ENCODE assay signal across 31 cellular contexts in genomic region chr19:8899356-8899755, GRCh38.
"Had no signal": no experiment of that assay in that cellular context is flagged by ENCODE, and none has a peak within 500 bp of the region (broad histone marks: within the 10 kb centered on the region; RNA-seq: fewer than 3 reads in every experiment).

No MANE protein-coding gene starts in this region.

- H3K9me3 ChIP-seq: ovary, psoas muscle, suprapubic skin, testis, tibial artery, transverse colon, upper lobe of right lung, vagina had no signal

- H3K4me1 ChIP-seq: neural progenitor cell, parathyroid adenoma, psoas muscle, spleen, suprapubic skin, testis, tibial artery, transverse colon, upper lobe of right lung, vagina had no signal

- H3K27ac Mint-ChIP-seq: natural killer cell; nephron; neural progenitor cell; progenitor cell of endocrine pancreas; stimulated activated memory B cell treated with anti-CD40 and anti-IgM and Interleukin-4, amounts not matched to agents 10 μg/mL and 1 μg/mL and 100 μg/mL, for 72 hours; stimulated activated naive CD8-positive, alpha-beta T cell treated with anti-CD3 and anti-CD28 coated beads, Interleukin-15, amount 100 ng/mL, for 72 hours; type B pancreatic cell had no signal

- H2AFZ ChIP-seq: neural progenitor cell, parathyroid adenoma had no signal

- ATAC-seq: natural killer cell; psoas muscle; right cardiac atrium; sciatic nerve; stimulated activated memory B cell treated with anti-CD40 and anti-IgM and Interleukin-4, amounts not matched to agents 10 μg/mL and 1 μg/mL and 100 μg/mL, for 72 hours; stimulated activated naive CD8-positive, alpha-beta T cell treated with anti-CD3 and anti-CD28 coated beads, Interleukin-15, amount 100 ng/mL, for 72 hours; stimulated activated naive CD8-positive, alpha-beta T cell treated with anti-CD3 and anti-CD28 coated beads, Interleukin-15, Interleukin-2, amounts not matched to agents 100 U/mL and 50 U/mL, for 24 hours; upper lobe of right lung had no signal

- H3K27ac ChIP-seq: neural progenitor cell, ovary, parathyroid adenoma, psoas muscle, skin epidermis, spleen, suprapubic skin, testis, tibial artery, transverse colon, upper lobe of right lung, vagina had no signal

- H3K4me3 ChIP-seq: neural progenitor cell, ovary, psoas muscle, skin epidermis, smooth muscle cell, spleen, suprapubic skin, testis, tibial artery, transverse colon, upper lobe of right lung, vagina had no signal

- H3K36me3 ChIP-seq: neural progenitor cell, ovary, spleen, suprapubic skin, tibial artery, transverse colon, upper lobe of right lung, vagina had no signal

- H3K27me3 ChIP-seq: neural progenitor cell, ovary, suprapubic skin, testis, tibial artery, transverse colon, vagina had no signal

- H3K9me3 Mint-ChIP-seq: natural killer cell; stimulated activated memory B cell treated with anti-CD40 and anti-IgM and Interleukin-4, amounts not matched to agents 10 μg/mL and 1 μg/mL and 100 μg/mL, for 72 hours; stimulated activated naive CD8-positive, alpha-beta T cell treated with anti-CD3 and anti-CD28 coated beads, Interleukin-15, amount 100 ng/mL, for 72 hours; type B pancreatic cell had no signal

- H3K9ac ChIP-seq: neural progenitor cell, parathyroid adenoma had no signal

- H3K79me2 ChIP-seq: parathyroid adenoma had no signal

- H3K4me2 ChIP-seq: neural progenitor cell, smooth muscle cell had no signal

- H3K36me3 Mint-ChIP-seq: natural killer cell; neural progenitor cell; stimulated activated memory B cell treated with anti-CD40 and anti-IgM and Interleukin-4, amounts not matched to agents 10 μg/mL and 1 μg/mL and 100 μg/mL, for 72 hours; type B pancreatic cell had no signal

- DNase-seq: natural killer cell; occipital lobe; ovary; posterior cingulate gyrus; psoas muscle; right cardiac atrium; spleen; stimulated activated CD4-positive, alpha-beta T cell treated with anti-CD3 and anti-CD28 coated beads, Interleukin-12 subunit alpha, Interleukin-12 subunit beta, amount 100 ng/mL, for 4 hours; stimulated activated CD4-positive, alpha-beta T cell treated with anti-CD3 and anti-CD28 coated beads, Interleukin-1b, Interleukin-23, amount 100 ng/mL, for 48 hours; stimulated activated CD4-positive, alpha-beta T cell treated with anti-CD3 and anti-CD28 coated beads, Interleukin-4, amount 100 ng/mL, for 1 hour; stimulated activated CD4-positive, alpha-beta T cell treated with anti-CD3 and anti-CD28 coated beads, Interleukin-4, amount 100 ng/mL, for 4 hours; stimulated activated CD8-positive, alpha-beta memory T cell treated with anti-CD3 and anti-CD28 coated beads, Interleukin-4, amount 100 ng/mL, for 48 hours; stimulated activated naive CD4-positive, alpha-beta T cell; stimulated activated naive CD8-positive, alpha-beta T cell treated with anti-CD3 and anti-CD28 coated beads, Interleukin-15, amount 100 ng/mL, for 72 hours; stimulated activated naive CD8-positive, alpha-beta T cell treated with anti-CD3 and anti-CD28 coated beads, Interleukin-15, Interleukin-2, amounts not matched to agents 100 U/mL and 50 U/mL, for 24 hours; substantia nigra; testis; tibial artery; transverse colon had no signal
